14 cellular contexts compared by ENCODE assay signal in the genomic region with DNA sequence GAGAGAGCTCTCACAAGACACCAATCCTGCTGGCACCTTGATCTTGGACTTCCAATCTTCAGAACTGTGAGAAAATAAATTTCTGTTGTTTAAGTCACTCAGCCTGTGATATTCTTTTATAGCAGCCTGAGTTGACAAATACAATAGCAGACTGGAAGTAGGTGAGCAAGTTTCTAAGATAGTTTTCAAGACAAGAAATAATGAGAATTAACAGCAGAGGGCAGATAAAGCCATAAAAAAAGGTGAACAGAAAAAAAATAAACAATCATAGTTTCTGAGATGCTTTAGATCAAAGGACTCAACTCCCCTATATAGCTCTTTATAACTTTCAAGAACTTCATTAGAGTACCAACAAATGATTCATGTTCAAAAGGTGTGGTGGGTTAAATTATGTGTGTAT.
A peak's percentile ranks its signal among the peaks of the same experiment; 100 is the strongest.
DNase-seq lines count a peak whose midpoint lies in the region; ATAC-seq and TF ChIP-seq lines count a peak whose summit lies in the region.
"Had no signal": no experiment of that assay in that cellular context is flagged by ENCODE, and none has a peak within 500 bp of the region (broad histone marks: within the 10 kb centered on the region; RNA-seq: fewer than 3 reads in every experiment).

No MANE protein-coding gene starts in this region.

- no peaks in the 10 kb centered on the region for H3K36me3 ChIP-seq in transverse colon

- H3K27me3 ChIP-seq in H9 (ENCODE audit: insufficient read depth, low read length) = no peaks in the 10 kb centered on the region
- H3K27me3 ChIP-seq in transverse colon = no peaks in the 10 kb centered on the region

- H4K5ac ChIP-seq in H9 (ENCODE audit: insufficient read length, low read depth, low read length) = no peak overlapping the region

- H3K23ac ChIP-seq in H9 (ENCODE audit: insufficient read length, low read depth, low read length) = no peak overlapping the region

- no peak overlapping the region for H2AK5ac ChIP-seq in H9 (ENCODE audit: insufficient read length, low read length)

- H4K91ac ChIP-seq in H9 (ENCODE audit: insufficient read length, low read depth, low read length) = no peak overlapping the region

- no peaks in the 10 kb centered on the region for H3K9me3 ChIP-seq in H9 (ENCODE audit: control insufficient read depth, low read depth, low read length)
- H3K9me3 ChIP-seq in transverse colon = no peaks in the 10 kb centered on the region

- H3K9ac ChIP-seq in H9 (ENCODE audit: extremely low read depth, insufficient read length, low read length) = no peak overlapping the region

- H3K14ac ChIP-seq in H9 (ENCODE audit: insufficient read depth, low read length) = no peak overlapping the region

- TF ChIP-seq CTCF in LNCaP clone FGC (IDR thresholded peaks at IDR 0.05; ENCODE audit: control insufficient read depth, extremely low read depth, insufficient read depth) = peak; percentile 17; the same call in 1 of the 2 replicates
- TF ChIP-seq CTCF in choroid plexus epithelial cell (conservative IDR thresholded peaks at IDR 0.05; ENCODE audit: low read depth, low read length) = peak; percentile 16
- TF ChIP-seq CTCF in H9 (conservative IDR thresholded peaks at IDR 0.05) = no peak
- TF ChIP-seq CTCF in transverse colon (IDR thresholded peaks at IDR 0.05) = no peak

- H2BK120ac ChIP-seq in H9 (ENCODE audit: low read depth, low read length, poor library complexity, severe bottlenecking) = no peak overlapping the region

- H3K4me3 ChIP-seq in LNCaP clone FGC (ENCODE audit: low read depth, low read length) (no peak overlapping the region), choroid plexus epithelial cell (ENCODE audit: low read depth, low read length) (no peak overlapping the region), transverse colon (no peak overlapping the region)

- no peak overlapping the region for H3K4me2 ChIP-seq in H9 (ENCODE audit: insufficient read depth, insufficient read length, low read length)

- no peak overlapping the region for H2BK20ac ChIP-seq in H9 (ENCODE audit: low read depth, low read length, poor library complexity, severe bottlenecking)

- no peak overlapping the region for H2BK12ac ChIP-seq in H9 (ENCODE audit: insufficient read length, low read depth, low read length)

- H4K20me1 ChIP-seq in H9 (ENCODE audit: control insufficient read depth, insufficient read depth, insufficient read length) = no peaks in the 10 kb centered on the region

- no peaks in the 10 kb centered on the region for H3K79me1 ChIP-seq in H9 (ENCODE audit: insufficient read depth, low read depth, low read length, poor library complexity, severe bottlenecking)

- H2AFZ ChIP-seq in H9 (ENCODE audit: low read length) = no peak overlapping the region

- H2BK15ac ChIP-seq in H9 (ENCODE audit: low read depth, low read length) = no peak overlapping the region

- H3K56ac ChIP-seq in H9 (ENCODE audit: insufficient read length, low read depth, low read length) = no peak overlapping the region

- no peak for TF ChIP-seq POLR2A in transverse colon (IDR thresholded peaks at IDR 0.05)

- H3K4me1 ChIP-seq in H9 (ENCODE audit: insufficient read depth, low read length) = no peaks in the 10 kb centered on the region
- H3K4me1 ChIP-seq in transverse colon = no peaks in the 10 kb centered on the region

- no peak for ATAC-seq in HG03520 (IDR thresholded peaks at IDR 0.05; ENCODE audit: unreplicated experiment)
- ATAC-seq: CD8-positive, alpha-beta T cell had no signal

- H3K27ac Mint-ChIP-seq in H9 = no peak overlapping the region
- H3K27ac Mint-ChIP-seq: CD8-positive, alpha-beta T cell; IgD-negative memory B cell had no signal

- no peaks in the 10 kb centered on the region for H3K79me2 ChIP-seq in H9 (ENCODE audit: insufficient read depth, low read length)

- H3K18ac ChIP-seq in H9 (ENCODE audit: insufficient read length, low read depth, low read length) = no peak overlapping the region

- no peak overlapping the region for H2BK5ac ChIP-seq in H9 (ENCODE audit: insufficient read length, low read length)

- peaks cover 13 to 14% of the 10 kb centered on the region in 2 experiments for H3K9me3 Mint-ChIP-seq in H9

- no peaks in the 10 kb centered on the region for H3K23me2 ChIP-seq in H9 (ENCODE audit: insufficient read length, low read depth, low read length, poor library complexity, severe bottlenecking)

- H3K36me3 Mint-ChIP-seq in H9 (ENCODE audit: insufficient read depth in 1 of 3, low read depth in 3 of 3) = peaks cover 6 to 12% (median 8%) of the 10 kb centered on the region in 3 experiments

- H3K27ac ChIP-seq in H9 (ENCODE audit: insufficient read length, low read depth, low read length) (no peak overlapping the region), transverse colon (no peak overlapping the region)

- in situ Hi-C loops in transverse colon (cut with MboI; ENCODE audit: low pct_ligation_motif_present in 1 of 4, low pct_unique_long_range_greater_than_20kb in 1 of 4, low sequenced_read_pairs in 3 of 4) = no loop called here

- peaks cover 0 to 3% of the 10 kb centered on the region in 2 experiments; a peak in 2 of 4 replicates for H3K4me1 Mint-ChIP-seq in H9
- H3K4me1 Mint-ChIP-seq: IgD-negative memory B cell had no signal

- H3T11ph ChIP-seq in H9 (ENCODE audit: low read length) = no peak overlapping the region

- DNase-seq in GM03348 (ENCODE audit: low spot score) = peak; percentile 4
- DNase-seq in LNCaP clone FGC (ENCODE audit: low read depth) = no peak
- peak; percentile 18 for DNase-seq in choroid plexus epithelial cell (ENCODE audit: low read depth)
- DNase-seq in H9 = no peak
- DNase-seq in cerebellar cortex (ENCODE audit: low spot score) = no peak
- no peak for DNase-seq in transverse colon
- DNase-seq: CD8-positive, alpha-beta T cell; GF-D8; NCI-H1417 treated with DMSO at 0.1 percent for 48 hours; NCI-H1930; NK-92 treated with Interleukin-12 subunit alpha and Interleukin-12 subunit beta, amount 100 ng/mL, for 24 hours; RPMI8226 had no signal

- no peak overlapping the region for H4K8ac ChIP-seq in H9 (replicated peaks; ENCODE audit: insufficient read length, low read depth, low read length)

- intact Hi-C loops in transverse colon (cut with DNase I; ENCODE audit: low total_unique reads) = no loop called here

- H3K27me3 Mint-ChIP-seq in H9 (ENCODE audit: low read depth) = no peaks in the 10 kb centered on the region; the same call in 1 of the 2 replicates

- no peak overlapping the region for H3K4ac ChIP-seq in H9 (ENCODE audit: low read depth, low read length)

- no peak overlapping the region for H3K4me3 Mint-ChIP-seq in H9
- H3K4me3 Mint-ChIP-seq: CD8-positive, alpha-beta T cell; IgD-negative memory B cell had no signal

- TF ChIP-seq EP300 in transverse colon (IDR thresholded peaks at IDR 0.05; ENCODE audit: low read depth) = no peak

Comparison
In these comparisons a context has a peak if more than half of its experiments do, and no peak if none do; other contexts are left out.
1. DNase-seq: peak in GM03348 (single experiment) and choroid plexus epithelial cell (single experiment); none in LNCaP clone FGC (single experiment), H9 (single experiment), cerebellar cortex (single experiment) and transverse colon (single experiment).
2. CTCF ChIP-seq: peak in LNCaP clone FGC (single experiment) and choroid plexus epithelial cell (single experiment); none in H9 (single experiment) and transverse colon (0 of 5).